1 cellular context compared by ENCODE assay signal in genomic region chr2:172478353-172478752, GRCh38.
TF ChIP-seq lines count a peak whose summit lies in the region.

No MANE protein-coding gene starts in this region.

TF ChIP-seq in H1, 55 proteins besides CTCF, POLR2A, EP300 and RAD21:
- TF ChIP-seq JUND (IDR thresholded peaks at IDR 0.05; ENCODE audit: low read length) (no peak), TEAD4 (IDR thresholded peaks at IDR 0.05; ENCODE audit: low read depth, low read length) (0 out of 2 replicates have a peak, but pooled peaks have one; percentile 56)
